ENCODE assay signal across 30 cellular contexts in the genomic region with DNA sequence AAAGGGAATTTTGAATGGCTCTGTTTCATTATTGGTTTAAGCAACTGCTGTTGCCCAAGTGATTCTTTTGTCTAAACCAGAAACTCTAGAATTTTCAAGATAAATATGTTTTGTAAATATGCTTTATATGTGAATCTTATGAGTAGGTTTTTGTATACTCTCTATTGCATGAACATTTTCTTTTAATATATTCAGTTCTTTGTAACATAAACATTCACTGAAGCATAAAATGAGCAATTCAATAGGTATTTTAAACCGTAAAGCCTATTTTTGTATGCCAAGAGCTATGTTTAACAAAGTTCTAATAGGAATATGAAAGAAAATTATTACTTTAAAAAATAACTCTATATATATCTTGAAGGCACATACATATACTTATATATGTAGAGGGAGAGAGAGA.
"Had no signal": no experiment of that assay in that cellular context is flagged by ENCODE, and none has a peak within 500 bp of the region (broad histone marks: within the 10 kb centered on the region; RNA-seq: fewer than 3 reads in every experiment).

No MANE protein-coding gene starts in this region.

- H3K4me3 ChIP-seq: cardiac muscle cell, PC-9, SJCRH30 had no signal

- H3K36me3 Mint-ChIP-seq: activated naive CD8-positive, alpha-beta T cell had no signal

- H3K4me1 Mint-ChIP-seq: activated naive CD8-positive, alpha-beta T cell treated with anti-CD3 and anti-CD28 coated beads, Interleukin-2, amount 50 U/mL, for 24 hours; central memory CD8-positive, alpha-beta T cell had no signal

- H3K9me3 ChIP-seq: SJCRH30 had no signal

- ATAC-seq: activated CD8-positive, alpha-beta T cell treated with anti-CD3 and anti-CD28 coated beads, Interleukin-2, amount 10 ng/mL, durations not matched to agents 7 days and 5 days; activated naive CD8-positive, alpha-beta T cell treated with anti-CD3 and anti-CD28 coated beads, Interleukin-2, amount 50 U/mL, for 24 hours; activated T-cell treated with anti-CD3 and anti-CD28 coated beads, Interleukin-2, amount 50 U/mL, for 4 hours had no signal

- H3K9me3 Mint-ChIP-seq: activated CD4-positive, alpha-beta T cell treated with anti-CD3 and anti-CD28 coated beads, Interleukin-2, amount 10 ng/mL, durations not matched to agents 7 days and 5 days; activated naive CD4-positive, alpha-beta T cell treated with anti-CD3 and anti-CD28 coated beads for 36 hours; activated naive CD8-positive, alpha-beta T cell treated with anti-CD3 and anti-CD28 coated beads, Interleukin-2, amount 50 U/mL, for 24 hours; activated T-helper 1 cell treated with anti-CD3 and anti-CD28 coated beads, Interleukin-12 subunit alpha, Interleukin-12 subunit beta, Interleukin-2, Interleukin-4 antibody, amounts not matched to agents 30 ng/mL and 10 ng/mL and 1 ng/mL, durations not matched to agents 14 hours and 24 hours and 36 hours; central memory CD8-positive, alpha-beta T cell; T-helper 1 cell treated with Interleukin-12 subunit alpha and Interleukin-12 subunit beta and Interleukin-4 antibody, amounts not matched to agents 30 μg/mL and 1 μg/mL, for 36 hours; T-helper 2 cell treated with Interferon-gamma antibody and Interleukin-4, amounts not matched to agents 5 μg/mL and 100 μg/mL, for 36 hours had no signal

- DNase-seq: activated CD4-positive, alpha-beta T cell treated with anti-CD3 and anti-CD28 coated beads, Interleukin-2, amount 10 ng/mL, durations not matched to agents 7 days and 5 days; activated CD4-positive, alpha-beta T cell treated with anti-CD3 and anti-CD28 coated beads, Interleukin-2, amount 50 U/mL, for 48 hours; activated CD8-positive, alpha-beta T cell treated with anti-CD3 and anti-CD28 coated beads, Interleukin-2, amount 10 ng/mL, durations not matched to agents 7 days and 5 days; activated gamma-delta T cell treated with Interleukin-2 at 50 U/mL for 16 hours; activated naive CD4-positive, alpha-beta T cell treated with anti-CD3 and anti-CD28 coated beads for 36 hours; activated naive CD8-positive, alpha-beta T cell treated with anti-CD3 and anti-CD28 coated beads, Interleukin-2, amount 50 U/mL, for 24 hours; activated T-cell treated with anti-CD3 and anti-CD28 coated beads for 4 hours; activated T-cell treated with anti-CD3 and anti-CD28 coated beads, Interleukin-2, amount 50 U/mL, for 4 hours; amniotic stem cell; aorta; Karpas-422; KBM-7; MM.1S; MV-4-11; NCI-H1092; NCI-H146; NCI-H187 treated with DMSO at 0.1 percent for 48 hours; NCI-H2081 treated with DMSO at 0.1 percent for 48 hours; NCI-H226; NCI-H524 treated with DMSO at 0.1 percent for 48 hours; PC-9; SHP77; SJCRH30; SK-N-SH had no signal

- H3K36me3 ChIP-seq: cardiac muscle cell, SJCRH30 had no signal

- H3K27me3 Mint-ChIP-seq: activated naive CD8-positive, alpha-beta T cell treated with anti-CD3 and anti-CD28 coated beads, Interleukin-2, amount 50 U/mL, for 24 hours; central memory CD8-positive, alpha-beta T cell had no signal

- H3K4me3 Mint-ChIP-seq: activated CD4-positive, alpha-beta T cell treated with anti-CD3 and anti-CD28 coated beads, Interleukin-2, amount 10 ng/mL, durations not matched to agents 7 days and 5 days; activated CD8-positive, alpha-beta T cell treated with anti-CD3 and anti-CD28 coated beads, Interleukin-2, amount 10 ng/mL, durations not matched to agents 7 days and 5 days; activated naive CD4-positive, alpha-beta T cell treated with anti-CD3 and anti-CD28 coated beads for 36 hours; activated naive CD8-positive, alpha-beta T cell; activated naive CD8-positive, alpha-beta T cell treated with anti-CD3 and anti-CD28 coated beads, Interleukin-2, amount 50 U/mL, for 24 hours; activated T-cell treated with anti-CD3 and anti-CD28 coated beads, Interleukin-2, amount 50 U/mL, for 4 hours; activated T-helper 1 cell treated with anti-CD3 and anti-CD28 coated beads, Interleukin-12 subunit alpha, Interleukin-12 subunit beta, Interleukin-2, Interleukin-4 antibody, amounts not matched to agents 30 ng/mL and 10 ng/mL and 1 ng/mL, durations not matched to agents 14 hours and 24 hours and 36 hours; central memory CD8-positive, alpha-beta T cell; T-helper 1 cell treated with Interleukin-12 subunit alpha and Interleukin-12 subunit beta and Interleukin-4 antibody, amounts not matched to agents 30 μg/mL and 1 μg/mL, for 36 hours; T-helper 2 cell treated with Interferon-gamma antibody and Interleukin-4, amounts not matched to agents 5 μg/mL and 100 μg/mL, for 36 hours had no signal

- H3K27ac ChIP-seq: cardiac muscle cell, PC-9, SJCRH30 had no signal

- H3K4me1 ChIP-seq: SJCRH30 had no signal

- H3K27ac Mint-ChIP-seq: activated CD4-positive, alpha-beta T cell treated with anti-CD3 and anti-CD28 coated beads, Interleukin-2, amount 10 ng/mL, durations not matched to agents 7 days and 5 days; activated CD8-positive, alpha-beta T cell treated with anti-CD3 and anti-CD28 coated beads, Interleukin-2, amount 10 ng/mL, durations not matched to agents 7 days and 5 days; activated naive CD4-positive, alpha-beta T cell treated with anti-CD3 and anti-CD28 coated beads for 36 hours; activated naive CD8-positive, alpha-beta T cell; activated naive CD8-positive, alpha-beta T cell treated with anti-CD3 and anti-CD28 coated beads, Interleukin-2, amount 50 U/mL, for 24 hours; activated T-helper 1 cell treated with anti-CD3 and anti-CD28 coated beads, Interleukin-12 subunit alpha, Interleukin-12 subunit beta, Interleukin-2, Interleukin-4 antibody, amounts not matched to agents 30 ng/mL and 10 ng/mL and 1 ng/mL, durations not matched to agents 14 hours and 24 hours and 36 hours; T-helper 1 cell treated with Interleukin-12 subunit alpha and Interleukin-12 subunit beta and Interleukin-4 antibody, amounts not matched to agents 30 μg/mL and 1 μg/mL, for 36 hours; T-helper 2 cell treated with Interferon-gamma antibody and Interleukin-4, amounts not matched to agents 5 μg/mL and 100 μg/mL, for 36 hours had no signal

- H3K27me3 ChIP-seq: cardiac muscle cell, SJCRH30 had no signal
